Comparison of ENCODE assay signal across 11 cellular contexts in genomic region chr10:64091889-64092288, GRCh38.
A peak's percentile ranks its signal among the peaks of the same experiment; 100 is the strongest.
DNase-seq lines count a peak whose midpoint lies in the region; ATAC-seq and TF ChIP-seq lines count a peak whose summit lies in the region.
"Had no signal": no experiment of that assay in that cellular context is flagged by ENCODE, and none has a peak within 500 bp of the region (broad histone marks: within the 10 kb centered on the region; RNA-seq: fewer than 3 reads in every experiment).

No MANE protein-coding gene starts in this region.

- ATAC-seq in GM18498 (IDR thresholded peaks at IDR 0.05; ENCODE audit: unreplicated experiment) (no peak), GM19023 (IDR thresholded peaks at IDR 0.05; ENCODE audit: unreplicated experiment) (no peak)

- H3K36me3 ChIP-seq in breast epithelium (no peaks in the 10 kb centered on the region), PC-9 (ENCODE audit: low read depth) (no peaks in the 10 kb centered on the region)

- CTCF ChIA-PET in MCF 10A (lab: Yijun Ruan, JAX) (interaction anchor here (1.2 kb wide), 1 partner anchor 317 kb away, joined by 3 read pairs; no protein-coding TSS in a partner anchor), PC-9 (lab: Charles Lee) (no interaction called here)

- H3K9me3 ChIP-seq in breast epithelium, result no peaks in the 10 kb centered on the region
- no peaks in the 10 kb centered on the region for H3K9me3 ChIP-seq in PC-9 (ENCODE audit: insufficient read depth, low read depth)

- TF ChIP-seq CTCF in MCF 10A (IDR thresholded peaks at IDR 0.05; ENCODE audit: unreplicated experiment) (peak; percentile 15), breast epithelium (IDR thresholded peaks at IDR 0.05) (no peak), PC-9 (conservative IDR thresholded peaks at IDR 0.05) (peak; percentile 44; the same call in 1 of the 2 replicates), glutamatergic neuron (IDR thresholded peaks at IDR 0.05; ENCODE audit: partially characterized antibody, unreplicated experiment) (no peak), type B pancreatic cell (conservative IDR thresholded peaks at IDR 0.05) (peak; percentile 62)

- no peaks in the 10 kb centered on the region for H4K20me1 ChIP-seq in PC-9 (ENCODE audit: insufficient read depth)

- H3K9me2 ChIP-seq in PC-9 (ENCODE audit: insufficient read depth), result no peaks in the 10 kb centered on the region

- no peak overlapping the region for H3K4me3 ChIP-seq in breast epithelium
- no peak overlapping the region for H3K4me3 ChIP-seq in PC-9

- BruUV-seq in MCF 10A (replicated peaks; lab: Mats Ljungman, UMichigan) (no TSS peak), PC-9 (replicated peaks; lab: Mats Ljungman, UMichigan) (no TSS peak)

- H3K4me1 Mint-ChIP-seq in MCF 10A (ENCODE audit: insufficient read depth, unreplicated experiment), result peaks cover 6% of the 10 kb centered on the region
- peaks cover 2% of the 10 kb centered on the region for H3K4me1 Mint-ChIP-seq in glutamatergic neuron (ENCODE audit: low read depth, unreplicated experiment)
- peaks cover 4% of the 10 kb centered on the region for H3K4me1 Mint-ChIP-seq in type B pancreatic cell (ENCODE audit: unreplicated experiment)
- H3K4me1 Mint-ChIP-seq: naive B cell had no signal

- no peak overlapping the region for H3K4me3 Mint-ChIP-seq in MCF 10A (ENCODE audit: unreplicated experiment)
- no peak overlapping the region for H3K4me3 Mint-ChIP-seq in glutamatergic neuron (ENCODE audit: unreplicated experiment)
- no peak overlapping the region for H3K4me3 Mint-ChIP-seq in type B pancreatic cell
- H3K4me3 Mint-ChIP-seq: activated T-cell treated with anti-CD3 and anti-CD28 coated beads, Interleukin-2, amount 50 U/mL, for 24 hours; naive B cell had no signal

- H3K36me3 Mint-ChIP-seq in MCF 10A (ENCODE audit: insufficient read depth, unreplicated experiment) (no peaks in the 10 kb centered on the region), glutamatergic neuron (ENCODE audit: unreplicated experiment) (no peaks in the 10 kb centered on the region), type B pancreatic cell (no peaks in the 10 kb centered on the region)
- H3K36me3 Mint-ChIP-seq: naive B cell had no signal

- H2AFZ ChIP-seq in PC-9, result no peak overlapping the region

- no peaks in the 10 kb centered on the region for H3F3A ChIP-seq in PC-9 (ENCODE audit: insufficient read depth, low read depth)

- H3K4me1 ChIP-seq in breast epithelium, result no peaks in the 10 kb centered on the region
- no peaks in the 10 kb centered on the region for H3K4me1 ChIP-seq in PC-9 (replicated peaks; ENCODE audit: insufficient read depth)

- no peaks in the 10 kb centered on the region for H3K79me2 ChIP-seq in PC-9 (ENCODE audit: low read depth)

- no peak for TF ChIP-seq POLR2A in breast epithelium (IDR thresholded peaks at IDR 0.05)

- H3K27ac ChIP-seq in breast epithelium (no peak overlapping the region), PC-9 (no peak overlapping the region)

- H3K9me3 Mint-ChIP-seq in MCF 10A (ENCODE audit: unreplicated experiment) (no peaks in the 10 kb centered on the region), glutamatergic neuron (ENCODE audit: unreplicated experiment) (no peaks in the 10 kb centered on the region), type B pancreatic cell (no peaks in the 10 kb centered on the region)
- H3K9me3 Mint-ChIP-seq: activated T-cell treated with anti-CD3 and anti-CD28 coated beads, Interleukin-2, amount 50 U/mL, for 24 hours; naive B cell had no signal

- no peaks in the 10 kb centered on the region for H3K27me3 ChIP-seq in breast epithelium
- no peaks in the 10 kb centered on the region for H3K27me3 ChIP-seq in PC-9 (ENCODE audit: insufficient read depth, low read depth)

- no peak overlapping the region for H3K4me2 ChIP-seq in PC-9

- H3K27ac Mint-ChIP-seq in MCF 10A (ENCODE audit: low read depth, unreplicated experiment) (no peak overlapping the region), glutamatergic neuron (ENCODE audit: unreplicated experiment) (no peak overlapping the region), type B pancreatic cell (no peak overlapping the region)
- H3K27ac Mint-ChIP-seq: activated T-cell treated with anti-CD3 and anti-CD28 coated beads, Interleukin-2, amount 50 U/mL, for 24 hours; naive B cell had no signal

- intact Hi-C loops in MCF 10A (cut with micrococcal nuclease) (loop anchor here (10.0 kb wide), 1 partner anchor 643 kb away; no protein-coding TSS in a partner anchor), breast epithelium (cut with DNase I; ENCODE audit: low total_unique reads) (no loop called here), PC-9 (cut with micrococcal nuclease; ENCODE audit: unreplicated experiment) (no loop called here)

- POLR2A ChIA-PET in MCF 10A (lab: Yijun Ruan, JAX), result no interaction called here
- POLR2A ChIA-PET in PC-9 (lab: Charles Lee; ENCODE audit: unreplicated experiment), result no interaction called here

- no peaks in the 10 kb centered on the region for H3K27me3 Mint-ChIP-seq in MCF 10A (ENCODE audit: insufficient read depth, unreplicated experiment)
- no peaks in the 10 kb centered on the region for H3K27me3 Mint-ChIP-seq in glutamatergic neuron (ENCODE audit: unreplicated experiment)
- H3K27me3 Mint-ChIP-seq in type B pancreatic cell, result no peaks in the 10 kb centered on the region
- H3K27me3 Mint-ChIP-seq: activated T-cell treated with anti-CD3 and anti-CD28 coated beads, Interleukin-2, amount 50 U/mL, for 24 hours; naive B cell had no signal

- peak; percentile 46 for DNase-seq in MCF 10A (ENCODE audit: unreplicated experiment)
- no peak for DNase-seq in breast epithelium (ENCODE audit: low spot score in 2 of 2)
- no peak for DNase-seq in PC-9
- peak; percentile 18 for DNase-seq in glutamatergic neuron
- no peak for DNase-seq in type B pancreatic cell (ENCODE audit: extremely low spot score, unreplicated experiment)
- DNase-seq in stimulated activated CD4-positive, alpha-beta T cell treated with anti-CD3 and anti-CD28 coated beads, Interleukin-4, amount 100 ng/mL, for 24 hours, result no peak
- DNase-seq: activated T-cell treated with anti-CD3 and anti-CD28 coated beads, Interleukin-2, amount 50 U/mL, for 24 hours; naive B cell; Right ventricle myocardium superior had no signal

Comparison
In these comparisons a context has a peak if more than half of its experiments do, and no peak if none do; other contexts are left out.
1. DNase-seq: peak in MCF 10A (single experiment) and glutamatergic neuron (single experiment); none in breast epithelium (0 of 2), PC-9 (0 of 2), type B pancreatic cell (single experiment) and stimulated activated CD4-positive, alpha-beta T cell treated with anti-CD3 and anti-CD28 coated beads, Interleukin-4, amount 100 ng/mL, for 24 hours (single experiment).
2. CTCF ChIP-seq: peak in MCF 10A (single experiment), PC-9 (single experiment) and type B pancreatic cell (single experiment); none in breast epithelium (0 of 3) and glutamatergic neuron (single experiment).